Comparison of ENCODE assay signal across 14 cellular contexts in the genomic region with DNA sequence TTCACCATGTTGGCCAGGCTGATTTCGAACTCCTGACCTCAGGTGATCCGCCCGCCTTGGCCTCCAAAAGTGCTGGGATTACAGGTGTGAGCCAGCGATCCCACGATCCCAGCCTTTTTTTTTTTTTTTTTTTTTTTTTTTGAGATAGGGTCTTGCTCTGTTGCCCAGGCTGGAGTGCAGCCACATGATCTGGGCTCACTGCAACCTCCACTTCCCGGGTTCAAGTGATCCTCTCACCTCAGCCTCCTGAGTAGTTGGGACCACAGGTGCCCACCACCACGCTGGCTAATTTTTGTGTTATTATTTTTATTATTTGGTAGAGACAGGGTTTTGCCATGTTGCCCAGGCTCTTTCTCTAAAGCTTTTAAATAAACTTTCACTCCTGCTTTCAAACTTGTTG. TPM values are rescaled to one million over a fixed set of nuclear protein-coding genes. Genes with fewer than 3 reads are reported as not detected.
"Had no signal": no experiment of that assay in that cellular context is flagged by ENCODE, and none has a peak within 500 bp of the region (broad histone marks: within the 10 kb centered on the region; RNA-seq: fewer than 3 reads in every experiment).

No MANE protein-coding gene starts in this region.

RNA-seq across cellular contexts. Expression of a gene that starts 23.0 kb away (rescaled TPM):
- total RNA-seq: activated B cell treated with CpG ODN at 0.5 μM for 24 hours; activated CD8-positive, alpha-beta T cell treated with anti-CD3 and anti-CD28 coated beads for 36 hours; activated T-cell treated with anti-CD3 and anti-CD28 coated beads, Interleukin-2, amount 50 U/mL, for 4 hours; activated T-helper 17 cell treated with anti-CD3 and anti-CD28 coated beads, Interleukin-2, amount 50 U/mL, for 72 hours; astrocyte; bronchial epithelial cell; dermis blood vessel endothelial cell; foreskin keratinocyte; T-helper 2 cell treated with Interferon-gamma antibody and Interleukin-4, amounts not matched to agents 100 ng/mL and 5 ng/mL, for 36 hours had no signal
- polyA plus RNA-seq: foreskin keratinocyte had no signal

RNA-seq across cellular contexts. Expression of a gene that starts 33.5 kb away (rescaled TPM):
- total RNA-seq: activated B cell treated with CpG ODN at 0.5 μM for 24 hours; activated CD8-positive, alpha-beta T cell treated with anti-CD3 and anti-CD28 coated beads for 36 hours; activated T-cell treated with anti-CD3 and anti-CD28 coated beads, Interleukin-2, amount 50 U/mL, for 4 hours; activated T-helper 17 cell treated with anti-CD3 and anti-CD28 coated beads, Interleukin-2, amount 50 U/mL, for 72 hours; astrocyte; bronchial epithelial cell; cardiac septum; cerebellum; dermis blood vessel endothelial cell; esophagus muscularis mucosa; foreskin keratinocyte; gastrocnemius medialis; heart left ventricle; T-helper 2 cell treated with Interferon-gamma antibody and Interleukin-4, amounts not matched to agents 100 ng/mL and 5 ng/mL, for 36 hours had no signal
- polyA plus RNA-seq: foreskin keratinocyte had no signal
